In genomic region chr14:36207500-36207899, GRCh38 we compare ENCODE assay signal across 11 cellular contexts. TPM values are rescaled to one million over a fixed set of nuclear protein-coding genes. Genes with fewer than 3 reads are reported as not detected.
DNase-seq lines count a peak whose midpoint lies in the region; ATAC-seq, FAIRE-seq and TF ChIP-seq lines count a peak whose summit lies in the region.
"Had no signal": no experiment of that assay in that cellular context is flagged by ENCODE, and none has a peak within 500 bp of the region (broad histone marks: within the 10 kb centered on the region; RNA-seq: fewer than 3 reads in every experiment).

No MANE protein-coding gene starts in this region.

- peak; percentile 6 for FAIRE-seq in A204.1 (lab: Jason Lieb, UNC)

- H3K4me2 ChIP-seq in OCI-LY1 (ENCODE audit: low read length) = no peak overlapping the region

- intact Hi-C loops in posterior cingulate gyrus (cut with DNase I) = loop anchor here (1.0 kb wide), 1 partner anchor 167 kb away; no protein-coding TSS in a partner anchor

- H3K9me2 ChIP-seq in OCI-LY1 (ENCODE audit: low read depth, low read length) = no peaks in the 10 kb centered on the region

- no peaks in the 10 kb centered on the region for H3K27me3 ChIP-seq in OCI-LY1 (ENCODE audit: insufficient read depth, low read length)

- H3K4me3 ChIP-seq in OCI-LY1 (ENCODE audit: low read depth, low read length, poor library complexity, severe bottlenecking) (no peak overlapping the region), fibroblast of pulmonary artery (replicated peaks; ENCODE audit: low read depth, low read length) (no peak overlapping the region)

- in situ Hi-C loops in GM13976 (cut with MboI; ENCODE audit: low sequenced_read_pairs, unreplicated experiment) = no loop called here

- TF ChIP-seq CTCF in OCI-LY1 (IDR thresholded peaks at IDR 0.05; ENCODE audit: low read length) (peak; percentile 23; the same call in 1 of the 2 replicates), fibroblast of pulmonary artery (IDR thresholded peaks at IDR 0.05; ENCODE audit: low read length, missing control alignments) (peak; percentile 26), GM13976 (IDR thresholded peaks at IDR 0.05; ENCODE audit: borderline replicate concordance, control extremely low read depth, extremely low read depth, insufficient read depth, missing control alignments) (no peak)

- H2AFZ ChIP-seq in OCI-LY1 (ENCODE audit: low read length) = no peak overlapping the region

- DNase-seq in H4 (ENCODE audit: low spot score) = peak; percentile 39
- DNase-seq in fibroblast of pulmonary artery (ENCODE audit: low read depth) = peak; percentile 13
- DNase-seq in posterior cingulate gyrus = no peak
- DNase-seq in GM13976 (ENCODE audit: low spot score) = no peak
- DNase-seq in activated gamma-delta T cell treated with Interleukin-2 at 50 U/mL for 16 hours = no peak
- DNase-seq: activated CD4-positive, alpha-beta T cell treated with anti-CD3 and anti-CD28 coated beads, Interleukin-2, amount 50 U/mL, for 48 hours; GDM1 had no signal

- H3F3A ChIP-seq in OCI-LY1 (ENCODE audit: insufficient read depth, low read length) = no peaks in the 10 kb centered on the region

- ATAC-seq in GM19397 (IDR thresholded peaks at IDR 0.05; ENCODE audit: unreplicated experiment) = no peak

- H3K4me1 ChIP-seq in OCI-LY1 (ENCODE audit: insufficient read depth, low read length, severe bottlenecking) = no peaks in the 10 kb centered on the region

- no peaks in the 10 kb centered on the region for H3K79me2 ChIP-seq in OCI-LY1 (ENCODE audit: insufficient read depth, low read length)

- H4K20me1 ChIP-seq in OCI-LY1 (ENCODE audit: insufficient read depth, low read length) = no peaks in the 10 kb centered on the region

- no peaks in the 10 kb centered on the region for H3K36me3 ChIP-seq in OCI-LY1 (ENCODE audit: insufficient read depth, low read length)

- H3K9me3 ChIP-seq in OCI-LY1 (ENCODE audit: low read length) = no peaks in the 10 kb centered on the region

- no peak overlapping the region for H3K27ac ChIP-seq in OCI-LY1 (ENCODE audit: low read depth, low read length, poor library complexity, severe bottlenecking)

- no peak overlapping the region for H3K9ac ChIP-seq in OCI-LY1 (ENCODE audit: low read length)

RNA-seq across cellular contexts. Expression of gene PTCSC3, which starts 31.0 kb away (rescaled TPM):
- total RNA-seq in H4 (2014; rRNA removed; shearing (Covaris generic)) = not detected in 2 replicates
- total RNA-seq: dermis microvascular lymphatic vessel endothelial cell had no signal

Comparison
In these comparisons a context has a peak if more than half of its experiments do, and no peak if none do; other contexts are left out.
1. DNase-seq: peak in H4 (single experiment) and fibroblast of pulmonary artery (single experiment); none in posterior cingulate gyrus (0 of 10), GM13976 (single experiment) and activated gamma-delta T cell treated with Interleukin-2 at 50 U/mL for 16 hours (single experiment).